In the genomic region with DNA sequence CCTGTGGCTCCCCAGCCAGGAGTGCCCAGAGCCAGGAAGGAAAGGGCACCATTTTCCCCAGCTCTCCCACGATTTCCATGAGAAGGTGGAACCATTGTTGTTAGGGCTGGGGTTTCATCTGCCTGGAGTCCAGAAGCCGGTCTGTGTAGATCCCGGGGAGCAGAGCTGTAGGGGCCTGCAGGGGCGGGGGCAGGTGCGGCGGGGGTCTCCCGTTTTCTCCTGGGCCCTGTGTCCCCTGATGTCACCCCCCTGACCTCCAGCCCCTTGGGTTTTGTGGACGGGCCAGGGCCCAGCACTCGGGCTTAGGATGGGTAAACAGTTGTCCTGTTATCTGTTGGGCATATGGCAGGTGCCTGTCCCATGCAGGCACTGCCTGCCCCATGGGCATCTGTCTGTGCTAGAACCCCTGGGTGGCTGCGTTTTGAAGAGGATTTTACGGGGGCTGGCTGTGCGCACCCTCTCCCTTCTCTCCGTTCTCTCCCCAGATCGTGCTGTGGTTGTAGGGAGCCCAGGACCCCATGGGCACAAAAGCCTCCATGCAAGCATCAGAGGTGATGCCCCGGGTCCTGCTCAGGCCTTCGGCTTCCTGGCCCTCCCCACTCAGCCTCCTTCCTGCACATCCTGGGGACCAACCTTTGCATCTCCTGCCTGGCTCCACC, we compare ENCODE assay signal across 24 cellular contexts.
"Had no signal": no experiment of that assay in that cellular context is flagged by ENCODE, and none has a peak within 500 bp of the region (broad histone marks: within the 10 kb centered on the region; RNA-seq: fewer than 3 reads in every experiment).

No MANE protein-coding gene starts in this region.

- H3K27me3 ChIP-seq: heart left ventricle, transverse colon had no signal

- H3K4me3 ChIP-seq: coronary artery, heart left ventricle, left lung, psoas muscle, thoracic aorta, transverse colon had no signal

- H3K9me3 Mint-ChIP-seq: endodermal cell; natural killer cell; neural crest cell; stimulated activated naive CD8-positive, alpha-beta T cell treated with anti-CD3 and anti-CD28 coated beads, Interleukin-15, amount 100 ng/mL, for 72 hours had no signal

- ATAC-seq: heart left ventricle; left lung; natural killer cell; psoas muscle; sciatic nerve; stimulated activated naive B cell treated with anti-CD40 and anti-IgM and Interleukin-4, amounts not matched to agents 10 μg/mL and 1 μg/mL and 100 μg/mL, for 72 hours; stimulated activated naive CD8-positive, alpha-beta T cell treated with anti-CD3 and anti-CD28 coated beads, Interleukin-15, amount 100 ng/mL, for 72 hours had no signal

- H3K4me3 Mint-ChIP-seq: endodermal cell; natural killer cell; neural crest cell; stimulated activated naive B cell treated with anti-CD40 and anti-IgM and Interleukin-4, amounts not matched to agents 10 μg/mL and 1 μg/mL and 100 μg/mL, for 72 hours; stimulated activated naive CD8-positive, alpha-beta T cell treated with anti-CD3 and anti-CD28 coated beads, Interleukin-15, amount 100 ng/mL, for 72 hours had no signal

- H3K27ac Mint-ChIP-seq: endodermal cell; natural killer cell; stimulated activated naive B cell treated with anti-CD40 and anti-IgM and Interleukin-4, amounts not matched to agents 10 μg/mL and 1 μg/mL and 100 μg/mL, for 72 hours; stimulated activated naive CD8-positive, alpha-beta T cell treated with anti-CD3 and anti-CD28 coated beads, Interleukin-15, amount 100 ng/mL, for 72 hours had no signal

- DNase-seq: central memory CD4-positive, alpha-beta T cell; effector CD4-positive, alpha-beta T cell; endodermal cell; erythroblast; foreskin melanocyte; heart left ventricle; hippocampal formation; left lung; mesendoderm; natural killer cell; nucleus accumbens; psoas muscle; retina; stimulated activated CD4-positive, alpha-beta T cell treated with anti-CD3 and anti-CD28 coated beads, Interleukin-2, amount 100 ng/mL, for 24 hours; stimulated activated CD4-positive, alpha-beta T cell treated with anti-CD3 and anti-CD28 coated beads, Interleukin-4, amount 100 ng/mL, for 4 hours; stimulated activated naive B cell treated with anti-CD40 and anti-IgM and Interleukin-4, amounts not matched to agents 10 μg/mL and 1 μg/mL and 100 μg/mL, for 72 hours; stimulated activated naive CD8-positive, alpha-beta T cell treated with anti-CD3 and anti-CD28 coated beads, Interleukin-15, amount 100 ng/mL, for 72 hours; substantia nigra; transverse colon had no signal

- H3K4me1 ChIP-seq: heart left ventricle, left lung, parathyroid adenoma, psoas muscle, transverse colon had no signal

- H3K4me1 Mint-ChIP-seq: endodermal cell; neural crest cell; stimulated activated naive B cell treated with anti-CD40 and anti-IgM and Interleukin-4, amounts not matched to agents 10 μg/mL and 1 μg/mL and 100 μg/mL, for 72 hours; stimulated activated naive CD8-positive, alpha-beta T cell treated with anti-CD3 and anti-CD28 coated beads, Interleukin-15, amount 100 ng/mL, for 72 hours had no signal

- H3K9me3 ChIP-seq: left lung, psoas muscle, thoracic aorta, transverse colon had no signal

- H3K36me3 ChIP-seq: heart left ventricle, left lung, thoracic aorta, transverse colon had no signal

- H3K27me3 Mint-ChIP-seq: stimulated activated naive B cell treated with anti-CD40 and anti-IgM and Interleukin-4, amounts not matched to agents 10 μg/mL and 1 μg/mL and 100 μg/mL, for 72 hours; stimulated activated naive CD8-positive, alpha-beta T cell treated with anti-CD3 and anti-CD28 coated beads, Interleukin-15, amount 100 ng/mL, for 72 hours had no signal

- H3K27ac ChIP-seq: coronary artery, heart left ventricle, left lung, parathyroid adenoma, psoas muscle, thoracic aorta, transverse colon had no signal

- H3K36me3 Mint-ChIP-seq: natural killer cell; stimulated activated naive B cell treated with anti-CD40 and anti-IgM and Interleukin-4, amounts not matched to agents 10 μg/mL and 1 μg/mL and 100 μg/mL, for 72 hours had no signal
